14 cellular contexts compared by ENCODE assay signal in genomic region chr2:230678018-230678417, GRCh38.
"Had no signal": no experiment of that assay in that cellular context is flagged by ENCODE, and none has a peak within 500 bp of the region (broad histone marks: within the 10 kb centered on the region; RNA-seq: fewer than 3 reads in every experiment).

No MANE protein-coding gene starts in this region.

- H3K27me3 ChIP-seq: brain microvascular endothelial cell, right lobe of liver, SJSA1 had no signal

- DNase-seq: activated CD4-positive, CD25-positive, alpha-beta regulatory T cell treated with anti-CD3 and anti-CD28 coated beads, Interleukin-2, amount 50 U/mL, for 72 hours; activated CD8-positive, alpha-beta memory T cell treated with anti-CD3 and anti-CD28 coated beads for 24 hours; activated T-cell treated with anti-CD3 and anti-CD28 coated beads for 4 hours; anterior cingulate cortex; brain microvascular endothelial cell; effector memory CD4-positive, alpha-beta T cell; head of caudate nucleus; immature natural killer cell; right lobe of liver; stimulated activated naive CD8-positive, alpha-beta T cell treated with anti-CD3 and anti-CD28 coated beads, Interleukin-15, amount 100 ng/mL, for 72 hours had no signal

- H3K27ac ChIP-seq: brain microvascular endothelial cell, right lobe of liver, SJSA1 had no signal

- H3K36me3 Mint-ChIP-seq: type B pancreatic cell had no signal

- H3K4me3 ChIP-seq: right lobe of liver, SJSA1 had no signal

- H3K27ac Mint-ChIP-seq: activated naive CD8-positive, alpha-beta T cell; immature natural killer cell; type B pancreatic cell had no signal

- H3K4me3 Mint-ChIP-seq: activated naive CD8-positive, alpha-beta T cell; type B pancreatic cell had no signal

- H3K4me1 ChIP-seq: right lobe of liver had no signal

- H3K9me3 Mint-ChIP-seq: immature natural killer cell, type B pancreatic cell had no signal

- ATAC-seq: right lobe of liver had no signal

- H3K36me3 ChIP-seq: brain microvascular endothelial cell, right lobe of liver, SJSA1 had no signal

- H3K9me3 ChIP-seq: right lobe of liver had no signal

- H3K27me3 Mint-ChIP-seq: activated naive CD8-positive, alpha-beta T cell; stimulated activated naive CD8-positive, alpha-beta T cell treated with anti-CD3 and anti-CD28 coated beads, Interleukin-15, amount 100 ng/mL, for 72 hours had no signal

- FAIRE-seq: frontal cortex had no signal
